1 cellular context compared by ENCODE assay signal in genomic region chr12:57451233-57451778, GRCh38.
TF ChIP-seq lines count a peak whose summit lies in the region.

No MANE protein-coding gene starts in this region.

TF ChIP-seq in liver, 16 proteins besides CTCF, POLR2A, EP300 and RAD21 (continued from another document):
- TF ChIP-seq REST (IDR thresholded peaks at IDR 0.05) (peak; percentile 82), RXRA (IDR thresholded peaks at IDR 0.05) (peak; percentile 98 to 99), NR2F2 (IDR thresholded peaks at IDR 0.05) (peak; percentile 78), GABPA (IDR thresholded peaks at IDR 0.05 in 1 of 2, conservative IDR thresholded peaks at IDR 0.05 in 1 of 2) (peak in 1 of 2 donors; percentile 56), ATF3 (IDR thresholded peaks at IDR 0.05) (peak; percentile 79), ZBTB33 (IDR thresholded peaks at IDR 0.05) (peak; percentile 95), MAX (IDR thresholded peaks at IDR 0.05) (peak; percentile 99), HNF4A (conservative IDR thresholded peaks at IDR 0.05) (peak; percentile 98 to 99), YY1 (IDR thresholded peaks at IDR 0.05) (peak; percentile 81)
TF ChIP-seq in liver: peak in this region for 16.
